1 cellular context compared by ENCODE assay signal in the genomic region with DNA sequence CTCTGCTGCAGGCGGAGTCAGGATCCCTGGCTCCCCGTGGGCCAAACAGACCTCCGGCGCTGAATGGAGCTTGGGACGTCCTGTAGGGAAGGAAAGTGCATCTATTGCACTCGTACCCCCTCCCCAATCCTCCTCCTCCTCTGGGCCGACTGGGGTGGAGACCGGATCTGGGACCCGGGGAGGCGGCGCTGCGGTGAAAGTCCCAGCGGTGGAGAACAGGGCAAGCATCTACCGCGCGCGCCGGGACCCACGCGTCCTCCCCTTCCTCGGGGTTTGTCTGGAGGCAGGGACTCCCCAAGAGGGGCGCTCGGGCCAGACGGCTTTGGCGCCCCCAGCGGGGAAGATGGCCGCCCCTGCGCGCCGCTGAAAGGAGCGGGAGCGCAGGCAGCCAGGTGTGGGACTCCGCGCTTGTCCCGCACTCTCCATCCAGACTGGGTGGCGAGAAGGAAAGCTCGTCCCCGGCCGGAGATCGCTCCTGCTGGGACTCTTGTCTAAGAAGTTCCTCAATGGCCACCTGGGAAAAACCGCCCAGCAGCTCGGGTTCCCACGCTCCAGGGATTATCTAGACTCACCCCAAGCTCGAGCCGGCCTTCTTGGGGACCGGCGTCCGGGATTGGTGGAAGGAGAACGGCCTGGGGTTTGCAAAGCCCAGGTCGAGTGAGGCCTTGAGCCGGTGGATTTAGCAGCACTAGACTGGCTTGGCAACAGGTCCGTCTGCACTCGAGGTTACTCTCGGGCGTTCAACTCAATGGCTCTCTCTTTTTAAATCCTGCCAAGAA.
TF ChIP-seq lines count a peak whose summit lies in the region.

No MANE protein-coding gene starts in this region.

TF ChIP-seq in H1, 55 proteins besides CTCF, POLR2A, EP300 and RAD21:
- TF ChIP-seq CHD2 (IDR thresholded peaks at IDR 0.05; ENCODE audit: low read length) (no peak), SIX5 (IDR thresholded peaks at IDR 0.05; ENCODE audit: low read depth, low read length) (no peak), JUN (IDR thresholded peaks at IDR 0.05; ENCODE audit: low read depth, low read length) (no peak), TAF1 (IDR thresholded peaks at IDR 0.05; ENCODE audit: low read depth, low read length) (peak; percentile 45), CTBP2 (IDR thresholded peaks at IDR 0.05; ENCODE audit: borderline replicate concordance, insufficient read depth, insufficient read length, low read length) (peak; percentile 62), PHF8 (conservative IDR thresholded peaks at IDR 0.05; ENCODE audit: low read depth, low read length) (no peak; the same call in 1 of the 2 replicates), TAF7 (optimal IDR thresholded peaks at IDR 0.05; ENCODE audit: borderline replicate concordance, low read depth, low read length) (peak; percentile 63), SIN3A (conservative IDR thresholded peaks at IDR 0.05 in 1 of 2, IDR thresholded peaks at IDR 0.05 in 1 of 2; ENCODE audit: low read depth in 1 of 2, low read length in 2 of 2) (peak in 1 of 2 experiments; percentile 67; a peak in 1 of 4 replicates), JUND (IDR thresholded peaks at IDR 0.05; ENCODE audit: low read length) (no peak), SP1 (IDR thresholded peaks at IDR 0.05; ENCODE audit: low read depth, low read length) (no peak), ASH2L (IDR thresholded peaks at IDR 0.05; ENCODE audit: low read length) (no peak), POLR2AphosphoS5 (IDR thresholded peaks at IDR 0.05; ENCODE audit: low read depth, low read length) (no peak; the same call in 1 of the 2 replicates), KDM1A (IDR thresholded peaks at IDR 0.05; ENCODE audit: borderline replicate concordance, low read length) (no peak), CEBPB (IDR thresholded peaks at IDR 0.05; ENCODE audit: low read depth, low read length) (no peak), YY1 (IDR thresholded peaks at IDR 0.05; ENCODE audit: low read depth, low read length) (peak; percentile 88), GABPA (IDR thresholded peaks at IDR 0.05; ENCODE audit: borderline replicate concordance, insufficient read depth, low read length) (peak; percentile 33; the same call in 1 of the 2 replicates), KDM4A (IDR thresholded peaks at IDR 0.05; ENCODE audit: low read depth, low read length, severe bottlenecking) (peak; percentile 39), POU5F1 (IDR thresholded peaks at IDR 0.05; ENCODE audit: low read depth, low read length) (no peak), EZH2 (IDR thresholded peaks at IDR 0.05; ENCODE audit: low read depth, low read length, severe bottlenecking) (no peak), BRCA1 (IDR thresholded peaks at IDR 0.05; ENCODE audit: low read depth, low read length) (no peak), RBBP5 (IDR thresholded peaks at IDR 0.05; ENCODE audit: borderline replicate concordance, low read depth, low read length) (peak; percentile 59; the same call in 1 of the 2 replicates), ZNF274 (IDR thresholded peaks at IDR 0.05; ENCODE audit: borderline replicate concordance, extremely low read depth, low read length) (no peak), RNF2 (IDR thresholded peaks at IDR 0.05; ENCODE audit: borderline replicate concordance, low read depth, low read length, missing control alignments, poor library complexity, severe bottlenecking) (no peak), SRF (IDR thresholded peaks at IDR 0.05; ENCODE audit: low read depth, low read length) (no peak), BCL11A (IDR thresholded peaks at IDR 0.05; ENCODE audit: low read depth in 2 of 2, low read length in 2 of 2) (no peak), CHD1 (IDR thresholded peaks at IDR 0.05; ENCODE audit: low read depth, low read length) (no peak), HDAC2 (IDR thresholded peaks at IDR 0.05; ENCODE audit: borderline replicate concordance in 1 of 2, low read depth in 2 of 2, low read length in 2 of 2) (0 out of 4 replicates have a peak, but pooled peaks of 1 of the 2 experiments have one; percentile 26)
- TF ChIP-seq, protein P1, sequence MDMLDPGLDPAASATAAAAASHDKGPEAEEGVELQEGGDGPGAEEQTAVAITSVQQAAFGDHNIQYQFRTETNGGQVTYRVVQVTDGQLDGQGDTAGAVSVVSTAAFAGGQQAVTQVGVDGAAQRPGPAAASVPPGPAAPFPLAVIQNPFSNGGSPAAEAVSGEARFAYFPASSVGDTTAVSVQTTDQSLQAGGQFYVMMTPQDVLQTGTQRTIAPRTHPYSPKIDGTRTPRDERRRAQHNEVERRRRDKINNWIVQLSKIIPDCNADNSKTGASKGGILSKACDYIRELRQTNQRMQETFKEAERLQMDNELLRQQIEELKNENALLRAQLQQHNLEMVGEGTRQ (IDR thresholded peaks at IDR 0.05; ENCODE audit: low read length), result no peak
- TF ChIP-seq, protein P2, sequence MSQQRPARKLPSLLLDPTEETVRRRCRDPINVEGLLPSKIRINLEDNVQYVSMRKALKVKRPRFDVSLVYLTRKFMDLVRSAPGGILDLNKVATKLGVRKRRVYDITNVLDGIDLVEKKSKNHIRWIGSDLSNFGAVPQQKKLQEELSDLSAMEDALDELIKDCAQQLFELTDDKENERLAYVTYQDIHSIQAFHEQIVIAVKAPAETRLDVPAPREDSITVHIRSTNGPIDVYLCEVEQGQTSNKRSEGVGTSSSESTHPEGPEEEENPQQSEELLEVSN (IDR thresholded peaks at IDR 0.05), result no peak
- TF ChIP-seq, protein P3, sequence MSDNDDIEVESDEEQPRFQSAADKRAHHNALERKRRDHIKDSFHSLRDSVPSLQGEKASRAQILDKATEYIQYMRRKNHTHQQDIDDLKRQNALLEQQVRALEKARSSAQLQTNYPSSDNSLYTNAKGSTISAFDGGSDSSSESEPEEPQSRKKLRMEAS (IDR thresholded peaks at IDR 0.05), result 0 out of 2 replicates have a peak, but pooled peaks have one; percentile 6
TF ChIP-seq in H1: peak in this region for 10.
